9 cellular contexts compared by ENCODE assay signal in genomic region chr11:81237139-81237538, GRCh38.
DNase-seq lines count a peak whose midpoint lies in the region; ATAC-seq and TF ChIP-seq lines count a peak whose summit lies in the region.
"Had no signal": no experiment of that assay in that cellular context is flagged by ENCODE, and none has a peak within 500 bp of the region (broad histone marks: within the 10 kb centered on the region; RNA-seq: fewer than 3 reads in every experiment).

No MANE protein-coding gene starts in this region.

- H3K4me1 ChIP-seq in RWPE2 (ENCODE audit: insufficient read depth, poor library complexity, severe bottlenecking) (no peaks in the 10 kb centered on the region), transverse colon (no peaks in the 10 kb centered on the region)

- no peaks in the 10 kb centered on the region for H3K36me3 Mint-ChIP-seq in activated CD8-positive, alpha-beta memory T cell treated with anti-CD3 and anti-CD28 coated beads, Interleukin-2, amount 10 ng/mL, durations not matched to agents 7 days and 5 days
- no peaks in the 10 kb centered on the region for H3K36me3 Mint-ChIP-seq in activated naive CD4-positive, alpha-beta T cell treated with anti-CD3 and anti-CD28 coated beads, Interleukin-2, amount 10 ng/mL, durations not matched to agents 7 days and 5 days

- no peak overlapping the region for H3K4me3 Mint-ChIP-seq in activated CD8-positive, alpha-beta memory T cell treated with anti-CD3 and anti-CD28 coated beads, Interleukin-2, amount 10 ng/mL, durations not matched to agents 7 days and 5 days
- no peak overlapping the region for H3K4me3 Mint-ChIP-seq in activated naive CD4-positive, alpha-beta T cell treated with anti-CD3 and anti-CD28 coated beads, Interleukin-2, amount 10 ng/mL, durations not matched to agents 7 days and 5 days

- no peaks in the 10 kb centered on the region for H3K4me1 Mint-ChIP-seq in activated CD8-positive, alpha-beta memory T cell treated with anti-CD3 and anti-CD28 coated beads, Interleukin-2, amount 10 ng/mL, durations not matched to agents 7 days and 5 days
- H3K4me1 Mint-ChIP-seq in activated naive CD4-positive, alpha-beta T cell treated with anti-CD3 and anti-CD28 coated beads, Interleukin-2, amount 10 ng/mL, durations not matched to agents 7 days and 5 days = no peaks in the 10 kb centered on the region

- CTCF ChIA-PET in activated CD8-positive, alpha-beta memory T cell treated with anti-CD3 and anti-CD28 coated beads, Interleukin-2, amount 10 ng/mL, durations not matched to agents 7 days and 5 days (lab: Charles Lee) = no interaction called here
- CTCF ChIA-PET in activated naive CD4-positive, alpha-beta T cell treated with anti-CD3 and anti-CD28 coated beads, Interleukin-2, amount 10 ng/mL, durations not matched to agents 7 days and 5 days (lab: Charles Lee) = no interaction called here

- DNase-seq in DMS79 treated with DMSO at 0.1 percent for 48 hours (lab: John Stamatoyannopoulos, UW) = peak; percentile 26
- DNase-seq in DMS79 (lab: John Stamatoyannopoulos, UW) = no peak
- DNase-seq in KG1 (lab: John Stamatoyannopoulos, UW) = peak; percentile 22
- DNase-seq in RWPE2 (ENCODE audit: low spot score) = no peak
- DNase-seq in left ventricle myocardium superior = no peak
- DNase-seq in transverse colon = no peak
- DNase-seq in activated CD8-positive, alpha-beta memory T cell treated with anti-CD3 and anti-CD28 coated beads, Interleukin-2, amount 10 ng/mL, durations not matched to agents 7 days and 5 days = no peak
- no peak for DNase-seq in activated naive CD4-positive, alpha-beta T cell treated with anti-CD3 and anti-CD28 coated beads, Interleukin-2, amount 10 ng/mL, durations not matched to agents 7 days and 5 days

- peak; percentile 74; the same call in 2 of the 3 replicates for ATAC-seq in RWPE2 (ENCODE audit: low read depth)
- peak; percentile 30 for ATAC-seq in left ventricle myocardium superior
- ATAC-seq in activated CD8-positive, alpha-beta memory T cell treated with anti-CD3 and anti-CD28 coated beads, Interleukin-2, amount 10 ng/mL, durations not matched to agents 7 days and 5 days = no peak

- no peak overlapping the region for H3K27ac ChIP-seq in RWPE2 (ENCODE audit: poor library complexity, severe bottlenecking)
- no peak overlapping the region for H3K27ac ChIP-seq in transverse colon
- H3K27ac ChIP-seq: skin epidermis had no signal

- H3K4me3 ChIP-seq in RWPE2 (ENCODE audit: severe bottlenecking) (no peak overlapping the region), transverse colon (no peak overlapping the region)
- H3K4me3 ChIP-seq: skin epidermis had no signal

- intact Hi-C loops in left ventricle myocardium superior (cut with micrococcal nuclease) = no loop called here
- intact Hi-C loops in transverse colon (cut with DNase I; ENCODE audit: low total_unique reads) = no loop called here

- WGBS in transverse colon (ENCODE audit: low coverage in 1 of 2), 2 donors = 71 to 77% methylated on average over 1 of the region's 1 CpG

- TF ChIP-seq EP300 in transverse colon (IDR thresholded peaks at IDR 0.05; ENCODE audit: low read depth) = no peak

- in situ Hi-C loops in transverse colon (cut with MboI; ENCODE audit: low pct_ligation_motif_present in 1 of 4, low pct_unique_long_range_greater_than_20kb in 1 of 4, low sequenced_read_pairs in 3 of 4) = no loop called here

- H3K9me3 ChIP-seq in RWPE2 (ENCODE audit: severe bottlenecking) (no peaks in the 10 kb centered on the region), transverse colon (no peaks in the 10 kb centered on the region)

- TF ChIP-seq POLR2A in transverse colon (IDR thresholded peaks at IDR 0.05) = no peak

- H3K27me3 Mint-ChIP-seq in activated CD8-positive, alpha-beta memory T cell treated with anti-CD3 and anti-CD28 coated beads, Interleukin-2, amount 10 ng/mL, durations not matched to agents 7 days and 5 days = no peaks in the 10 kb centered on the region
- H3K27me3 Mint-ChIP-seq in activated naive CD4-positive, alpha-beta T cell treated with anti-CD3 and anti-CD28 coated beads, Interleukin-2, amount 10 ng/mL, durations not matched to agents 7 days and 5 days = no peaks in the 10 kb centered on the region

- H3K9me3 Mint-ChIP-seq in activated CD8-positive, alpha-beta memory T cell treated with anti-CD3 and anti-CD28 coated beads, Interleukin-2, amount 10 ng/mL, durations not matched to agents 7 days and 5 days (ENCODE audit: low read depth) = peaks cover 2% of the 10 kb centered on the region
- H3K9me3 Mint-ChIP-seq in activated naive CD4-positive, alpha-beta T cell treated with anti-CD3 and anti-CD28 coated beads, Interleukin-2, amount 10 ng/mL, durations not matched to agents 7 days and 5 days = no peaks in the 10 kb centered on the region

- H3K27me3 ChIP-seq in RWPE2 (ENCODE audit: insufficient read depth, poor library complexity, severe bottlenecking) = peaks cover 7% of the 10 kb centered on the region
- no peaks in the 10 kb centered on the region for H3K27me3 ChIP-seq in transverse colon

- H3K27ac Mint-ChIP-seq in activated CD8-positive, alpha-beta memory T cell treated with anti-CD3 and anti-CD28 coated beads, Interleukin-2, amount 10 ng/mL, durations not matched to agents 7 days and 5 days = no peak overlapping the region
- no peak overlapping the region for H3K27ac Mint-ChIP-seq in activated naive CD4-positive, alpha-beta T cell treated with anti-CD3 and anti-CD28 coated beads, Interleukin-2, amount 10 ng/mL, durations not matched to agents 7 days and 5 days

- TF ChIP-seq CTCF in RWPE2 (IDR thresholded peaks at IDR 0.05; ENCODE audit: poor library complexity, severe bottlenecking) (peak; percentile 60), transverse colon (IDR thresholded peaks at IDR 0.05) (peak; percentile 7 to 60 (median 43))

- H3K36me3 ChIP-seq in RWPE2 (ENCODE audit: low read depth) = no peaks in the 10 kb centered on the region
- H3K36me3 ChIP-seq in transverse colon = no peaks in the 10 kb centered on the region

Comparison
In these comparisons a context has a peak if more than half of its experiments do, and no peak if none do; other contexts are left out.
1. DNase-seq: peak in DMS79 treated with DMSO at 0.1 percent for 48 hours (single experiment) and KG1 (single experiment); none in DMS79 (single experiment), RWPE2 (single experiment), left ventricle myocardium superior (single experiment), transverse colon (single experiment), activated CD8-positive, alpha-beta memory T cell treated with anti-CD3 and anti-CD28 coated beads, Interleukin-2, amount 10 ng/mL, durations not matched to agents 7 days and 5 days (single experiment) and activated naive CD4-positive, alpha-beta T cell treated with anti-CD3 and anti-CD28 coated beads, Interleukin-2, amount 10 ng/mL, durations not matched to agents 7 days and 5 days (single experiment).